ENCODE assay signal across 23 cellular contexts in genomic region chrX:7270018-7270417, GRCh38.
A peak's percentile ranks its signal among the peaks of the same experiment; 100 is the strongest.
DNase-seq lines count a peak whose midpoint lies in the region; ATAC-seq and TF ChIP-seq lines count a peak whose summit lies in the region.
"Had no signal": no experiment of that assay in that cellular context is flagged by ENCODE, and none has a peak within 500 bp of the region (broad histone marks: within the 10 kb centered on the region; RNA-seq: fewer than 3 reads in every experiment).

No MANE protein-coding gene starts in this region.

- H3K27ac Mint-ChIP-seq in dendritic cell treated with granulocyte-macrophage colony-stimulating factor and Interleukin-4, amounts not matched to agents 40 ng/mL and 50 ng/mL, for 4 days = peak overlapping the region; percentile 77
- H3K27ac Mint-ChIP-seq: activated CD4-positive, alpha-beta memory T cell treated with anti-CD3 and anti-CD28 coated beads, Interleukin-2, amount 10 ng/mL, durations not matched to agents 7 days and 5 days; activated naive CD8-positive, alpha-beta T cell treated with anti-CD3 and anti-CD28 coated beads, Interleukin-2, amount 10 ng/mL, durations not matched to agents 7 days and 5 days; activated T-cell treated with anti-CD3 and anti-CD28 coated beads, Interleukin-2, amount 50 U/mL, for 72 hours; CD4-positive, alpha-beta T cell had no signal

- H3K4me1 ChIP-seq in BLaER1 treated with 17β-estradiol and CSF1 and Interleukin-3, amounts not matched to agents 10 nM and 100 nM = peaks cover 0 to 69% (median 39%) of the 10 kb centered on the region in 10 experiments; a peak in 15 of 20 replicates
- H3K4me1 ChIP-seq in osteoblast (ENCODE audit: insufficient read depth, low read length) (peaks cover 5% of the 10 kb centered on the region), BE2C (no peaks in the 10 kb centered on the region)
- H3K4me1 ChIP-seq: transverse colon had no signal

- DNase-seq in LHCN-M2 (ENCODE audit: low read depth) = peak; percentile 32
- no peak for DNase-seq in osteoblast (ENCODE audit: insufficient read length, low spot score, missing footprints)
- no peak for DNase-seq in T1000 (lab: John Stamatoyannopoulos, UW)
- no peak for DNase-seq in BE2C
- no peak for DNase-seq in SHP77 (lab: John Stamatoyannopoulos, UW)
- DNase-seq: activated CD4-positive, alpha-beta memory T cell treated with anti-CD3 and anti-CD28 coated beads, Interleukin-2, amount 10 ng/mL, durations not matched to agents 7 days and 5 days; activated naive CD8-positive, alpha-beta T cell treated with anti-CD3 and anti-CD28 coated beads, Interleukin-2, amount 10 ng/mL, durations not matched to agents 7 days and 5 days; activated T-cell treated with anti-CD3 and anti-CD28 coated beads, Interleukin-2, amount 50 U/mL, for 72 hours; CD4-positive, alpha-beta T cell; DMS79; hypothalamus; left colon; NCI-H1436; NCI-H226; OCI-M1; ovary; spleen; stimulated activated naive CD4-positive, alpha-beta T cell; transverse colon had no signal

- H3K4me1 Mint-ChIP-seq in dendritic cell treated with granulocyte-macrophage colony-stimulating factor and Interleukin-4, amounts not matched to agents 40 ng/mL and 50 ng/mL, for 4 days (ENCODE audit: low read depth) = peaks cover 38% of the 10 kb centered on the region
- H3K4me1 Mint-ChIP-seq: activated CD4-positive, alpha-beta memory T cell treated with anti-CD3 and anti-CD28 coated beads, Interleukin-2, amount 10 ng/mL, durations not matched to agents 7 days and 5 days; activated naive CD8-positive, alpha-beta T cell treated with anti-CD3 and anti-CD28 coated beads, Interleukin-2, amount 10 ng/mL, durations not matched to agents 7 days and 5 days had no signal

- H3K9me3 ChIP-seq in BLaER1 treated with 17β-estradiol and CSF1 and Interleukin-3, amounts not matched to agents 10 nM and 100 nM (replicated peaks in 1 of 11) = peaks cover 0 to 17% (median 0%) of the 10 kb centered on the region in 11 experiments; a peak in 10 of 22 replicates
- no peaks in the 10 kb centered on the region for H3K9me3 ChIP-seq in osteoblast (ENCODE audit: low read depth, low read length)
- H3K9me3 ChIP-seq in BE2C = no peaks in the 10 kb centered on the region
- H3K9me3 ChIP-seq: ovary, spleen, transverse colon had no signal

- TF ChIP-seq CTCF in osteoblast (IDR thresholded peaks at IDR 0.05; ENCODE audit: extremely low read depth, low read depth, low read length) = no peak
- no peak for TF ChIP-seq CTCF in BE2C (IDR thresholded peaks at IDR 0.05; ENCODE audit: low read depth, low read length)

- H2AFZ ChIP-seq in osteoblast (ENCODE audit: low read length) = peak overlapping the region; percentile 32

- H3K36me3 ChIP-seq in BLaER1 treated with 17β-estradiol and CSF1 and Interleukin-3, amounts not matched to agents 10 nM and 100 nM = peaks cover 0 to 8% (median 0%) of the 10 kb centered on the region in 11 experiments; a peak in 2 of 22 replicates
- H3K36me3 ChIP-seq in osteoblast (ENCODE audit: insufficient read depth, low read length) (no peaks in the 10 kb centered on the region), BE2C (no peaks in the 10 kb centered on the region)
- H3K36me3 ChIP-seq: ovary, spleen, transverse colon had no signal

- H3K4me2 ChIP-seq in BLaER1 treated with 17β-estradiol and CSF1 and Interleukin-3, amounts not matched to agents 10 nM and 100 nM = peak overlapping the region in 8 of 11 experiments; percentile 46 to 85 (median 74); a peak in 16 of 22 replicates
- peak overlapping the region; percentile 1 for H3K4me2 ChIP-seq in osteoblast (ENCODE audit: insufficient read depth, low read length)

- peak overlapping the region in 5 of 11 experiments; percentile 20 to 65 (median 46); a peak in 8 of 22 replicates for H3K9ac ChIP-seq in BLaER1 treated with 17β-estradiol and CSF1 and Interleukin-3, amounts not matched to agents 10 nM and 100 nM

- no peaks in the 10 kb centered on the region for H3K27me3 Mint-ChIP-seq in dendritic cell treated with granulocyte-macrophage colony-stimulating factor and Interleukin-4, amounts not matched to agents 40 ng/mL and 50 ng/mL, for 4 days
- H3K27me3 Mint-ChIP-seq: activated CD4-positive, alpha-beta memory T cell treated with anti-CD3 and anti-CD28 coated beads, Interleukin-2, amount 10 ng/mL, durations not matched to agents 7 days and 5 days; CD4-positive, alpha-beta T cell had no signal

- H3K9me3 Mint-ChIP-seq in dendritic cell treated with granulocyte-macrophage colony-stimulating factor and Interleukin-4, amounts not matched to agents 40 ng/mL and 50 ng/mL, for 4 days = no peaks in the 10 kb centered on the region
- H3K9me3 Mint-ChIP-seq: activated CD4-positive, alpha-beta memory T cell treated with anti-CD3 and anti-CD28 coated beads, Interleukin-2, amount 10 ng/mL, durations not matched to agents 7 days and 5 days; activated naive CD8-positive, alpha-beta T cell treated with anti-CD3 and anti-CD28 coated beads, Interleukin-2, amount 10 ng/mL, durations not matched to agents 7 days and 5 days; activated T-cell treated with anti-CD3 and anti-CD28 coated beads, Interleukin-2, amount 50 U/mL, for 72 hours; CD4-positive, alpha-beta T cell had no signal

- H3K27ac ChIP-seq in BLaER1 treated with 17β-estradiol and CSF1 and Interleukin-3, amounts not matched to agents 10 nM and 100 nM = peak overlapping the region in 7 of 11 experiments; percentile 36 to 79 (median 63); a peak in 14 of 22 replicates
- no peak overlapping the region for H3K27ac ChIP-seq in osteoblast (ENCODE audit: low read depth, low read length)
- H3K27ac ChIP-seq: ovary, transverse colon had no signal

- no peaks in the 10 kb centered on the region for H3K36me3 Mint-ChIP-seq in dendritic cell treated with granulocyte-macrophage colony-stimulating factor and Interleukin-4, amounts not matched to agents 40 ng/mL and 50 ng/mL, for 4 days (ENCODE audit: low read depth)
- H3K36me3 Mint-ChIP-seq: activated naive CD8-positive, alpha-beta T cell treated with anti-CD3 and anti-CD28 coated beads, Interleukin-2, amount 10 ng/mL, durations not matched to agents 7 days and 5 days had no signal

- H3K4me3 ChIP-seq in BLaER1 treated with 17β-estradiol and CSF1 and Interleukin-3, amounts not matched to agents 10 nM and 100 nM = peak overlapping the region in 1 of 10 experiments; percentile 34; a peak in 3 of 20 replicates
- H3K4me3 ChIP-seq in osteoblast (ENCODE audit: insufficient read depth, low read length) (no peak overlapping the region), BE2C (ENCODE audit: low read depth, low read length) (no peak overlapping the region)
- H3K4me3 ChIP-seq: K562, ovary, spleen, transverse colon had no signal

- ATAC-seq in GM18861 (IDR thresholded peaks at IDR 0.05; ENCODE audit: unreplicated experiment) = no peak
- ATAC-seq: activated T-cell treated with anti-CD3 and anti-CD28 coated beads, Interleukin-2, amount 50 U/mL, for 72 hours; K562; left colon had no signal

- H3K27me3 ChIP-seq in BLaER1 treated with 17β-estradiol and CSF1 and Interleukin-3, amounts not matched to agents 10 nM and 100 nM = no peaks in the 10 kb centered on the region
- H3K27me3 ChIP-seq in osteoblast (ENCODE audit: insufficient read depth, low read length) = no peaks in the 10 kb centered on the region
- no peaks in the 10 kb centered on the region for H3K27me3 ChIP-seq in BE2C
- H3K27me3 ChIP-seq: ovary, spleen, transverse colon had no signal

- H3K4me3 Mint-ChIP-seq in dendritic cell treated with granulocyte-macrophage colony-stimulating factor and Interleukin-4, amounts not matched to agents 40 ng/mL and 50 ng/mL, for 4 days = no peak overlapping the region
- H3K4me3 Mint-ChIP-seq: activated CD4-positive, alpha-beta memory T cell treated with anti-CD3 and anti-CD28 coated beads, Interleukin-2, amount 10 ng/mL, durations not matched to agents 7 days and 5 days; activated naive CD8-positive, alpha-beta T cell treated with anti-CD3 and anti-CD28 coated beads, Interleukin-2, amount 10 ng/mL, durations not matched to agents 7 days and 5 days; activated T-cell treated with anti-CD3 and anti-CD28 coated beads, Interleukin-2, amount 50 U/mL, for 72 hours; CD4-positive, alpha-beta T cell had no signal

- H3K79me2 ChIP-seq in osteoblast (ENCODE audit: insufficient read depth, low read length) = no peaks in the 10 kb centered on the region

- no peaks in the 10 kb centered on the region for H4K20me1 ChIP-seq in BLaER1 treated with 17β-estradiol and CSF1 and Interleukin-3, amounts not matched to agents 10 nM and 100 nM
- H4K20me1 ChIP-seq in osteoblast (ENCODE audit: insufficient read depth, low read length) = no peaks in the 10 kb centered on the region

- intact Hi-C loops in dendritic cell treated with granulocyte-macrophage colony-stimulating factor and Interleukin-4, amounts not matched to agents 40 ng/mL and 50 ng/mL, for 4 days (cut with micrococcal nuclease) = no loop called here
